In the genomic region with DNA sequence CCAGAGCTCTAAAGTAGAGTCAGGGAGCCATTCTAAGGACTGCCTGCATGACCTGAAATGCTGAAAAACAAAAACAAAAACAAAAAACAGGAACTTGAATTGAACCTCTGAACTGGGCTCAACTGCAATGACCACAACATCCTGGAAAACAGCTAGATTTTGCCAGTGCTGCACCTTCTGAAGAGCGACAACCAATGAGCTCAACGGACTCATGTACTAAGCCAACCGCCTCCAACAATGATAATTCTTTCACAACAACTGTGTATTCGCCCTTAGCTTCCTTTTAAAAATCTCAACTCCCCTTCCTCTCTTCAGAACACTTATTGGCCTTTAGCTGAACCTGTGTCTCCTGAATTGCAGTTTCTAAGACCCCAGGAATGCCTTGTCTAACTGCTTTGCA, we compare ENCODE assay signal across 16 cellular contexts.
A peak's percentile ranks its signal among the peaks of the same experiment; 100 is the strongest.
DNase-seq lines count a peak whose midpoint lies in the region; ATAC-seq, FAIRE-seq and TF ChIP-seq lines count a peak whose summit lies in the region.
"Had no signal": no experiment of that assay in that cellular context is flagged by ENCODE, and none has a peak within 500 bp of the region (broad histone marks: within the 10 kb centered on the region; RNA-seq: fewer than 3 reads in every experiment).

No MANE protein-coding gene starts in this region.

- peak overlapping the region in 3 of 5 donors; percentile 19 to 25 (median 19) for H3K4me3 Mint-ChIP-seq in immature natural killer cell

- ATAC-seq in HG03520 (IDR thresholded peaks at IDR 0.05; ENCODE audit: unreplicated experiment) = no peak
- ATAC-seq: sciatic nerve had no signal

- H3K4me1 Mint-ChIP-seq in immature natural killer cell = peaks cover 8 to 21% of the 10 kb centered on the region in 2 donors

- FAIRE-seq in GM12892 (lab: Jason Lieb, UNC) = peak; percentile 46

- H3K27ac Mint-ChIP-seq in immature natural killer cell = peak overlapping the region in 3 of 6 donors; percentile 11 to 62 (median 23)

- no peak for TF ChIP-seq POLR2A in GM12892 (IDR thresholded peaks at IDR 0.05; ENCODE audit: low read depth, low read length)

- H3K27me3 Mint-ChIP-seq in immature natural killer cell (ENCODE audit: low read depth in 3 of 3) = peaks cover 0 to 3% (median 3%) of the 10 kb centered on the region in 3 donors

- H3K9me3 Mint-ChIP-seq in immature natural killer cell = no peaks in the 10 kb centered on the region

- peak; percentile 39 for DNase-seq in Ammon's horn (ENCODE audit: low spot score)
- no peak for DNase-seq in GM12892 (ENCODE audit: insufficient read length)
- DNase-seq in RPMI8226 = peak; percentile 32
- no peak for DNase-seq in immature natural killer cell
- DNase-seq in NCI-H1048 (lab: John Stamatoyannopoulos, UW) = no peak
- DNase-seq in germinal center (ENCODE audit: low spot score) = no peak
- DNase-seq in cerebellar cortex (ENCODE audit: low spot score) = no peak
- DNase-seq: activated gamma-delta T cell, anterior cingulate cortex, midbrain, MM.1S, NCI-H2081, occipital lobe, Peyer's patch had no signal

- peaks cover 0 to 15% (median 10%) of the 10 kb centered on the region in 3 donors for H3K36me3 Mint-ChIP-seq in immature natural killer cell

Comparison
In these comparisons a context has a peak if more than half of its experiments do, and no peak if none do; other contexts are left out.
1. DNase-seq: peak in Ammon's horn (single experiment) and RPMI8226 (single experiment); none in GM12892 (single experiment), immature natural killer cell (0 of 3), NCI-H1048 (single experiment), germinal center (single experiment) and cerebellar cortex (single experiment).